Comparison of ENCODE assay signal across 7 cellular contexts in the genomic region with DNA sequence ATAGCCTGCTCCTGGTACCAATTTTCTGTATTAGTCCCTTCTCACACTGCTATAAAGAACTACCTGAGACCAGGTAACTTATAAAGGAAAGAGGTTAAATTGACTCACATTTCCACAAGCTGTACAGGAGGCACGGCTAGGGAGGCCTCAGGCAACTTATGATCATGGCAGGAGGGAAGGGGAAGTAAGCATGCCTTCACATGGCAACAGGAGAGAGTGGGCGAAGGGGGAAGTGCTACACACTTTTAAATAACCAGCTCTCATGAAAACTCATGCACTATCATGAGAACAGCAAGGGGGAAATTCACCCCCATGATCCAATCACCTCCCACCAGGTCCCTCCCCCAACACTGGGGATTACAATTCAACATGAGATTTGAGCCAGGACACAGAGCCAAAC.
A peak's percentile ranks its signal among the peaks of the same experiment; 100 is the strongest.
DNase-seq lines count a peak whose midpoint lies in the region; ATAC-seq, FAIRE-seq and TF ChIP-seq lines count a peak whose summit lies in the region.
"Not testable (repeated sequence)": the region's sequence is repeated elsewhere in the genome, so short reads cannot be mapped to it uniquely, and the experiment has no call there.

No MANE protein-coding gene starts in this region.

- not testable (repeated sequence) for H3K4me3 ChIP-seq in GM12878, right lobe of liver, upper lobe of left lung

- not testable (repeated sequence) for H3K4me2 ChIP-seq in GM12878 (ENCODE audit: control insufficient read depth, insufficient read depth)

- not testable (repeated sequence) for H4K20me1 ChIP-seq in GM12878 (ENCODE audit: control insufficient read depth, insufficient read depth)

- RAD21 ChIA-PET in GM12878 (lab: Charles Lee; ENCODE audit: unreplicated experiment): interaction anchor here (1.0 to 1.5 kb wide), 2 partner anchors 10 to 23 kb away, joined by 3 to 4 read pairs; no protein-coding TSS in a partner anchor

- not testable (repeated sequence) for H3K9ac ChIP-seq in GM12878 (ENCODE audit: control insufficient read depth, insufficient read depth, low read length)

- intact Hi-C loops in GM12878 (cut with micrococcal nuclease; ENCODE audit: unreplicated experiment); right lobe of liver (cut with DNase I): not testable (repeated sequence)

- H3K4me1 ChIP-seq in GM12878 (ENCODE audit: control insufficient read depth, insufficient read depth, low read length); right lobe of liver; upper lobe of left lung: not testable (repeated sequence)

- CTCF ChIA-PET in GM12878 (lab: Yijun Ruan, JAX): interaction anchor here (1.1 kb wide), 2 partner anchors 31 to 74 kb away, joined by 3 read pairs; no protein-coding TSS in a partner anchor

- in situ Hi-C loops in GM12878 (cut with MboI): not testable (repeated sequence)

- not testable (repeated sequence) for H2AFZ ChIP-seq in GM12878 (ENCODE audit: control insufficient read depth, low read depth, low read length)

- not testable (repeated sequence) for ATAC-seq in GM12878
- peak in 3 of 4 donors; percentile 38 to 50 (median 39) for ATAC-seq in right lobe of liver
- peak; percentile 53 to 59 for ATAC-seq in upper lobe of left lung (ENCODE audit: low FRiP score in 2 of 2)

- not testable (repeated sequence) for H3K9me3 ChIP-seq in GM12878 (replicated peaks; ENCODE audit: control insufficient read depth, insufficient read depth, low read length); right lobe of liver; upper lobe of left lung

- H3K79me2 ChIP-seq in GM12878 (ENCODE audit: control insufficient read depth, insufficient read depth, low read length): not testable (repeated sequence)

- 3% methylated on average over 2 of the region's 2 CpGs for WGBS in GM12878 (ENCODE audit: insufficient coverage, insufficient replicate concordance, low lambda C conversion rate, missing lambda C conversion rate)
- WGBS in right lobe of liver (ENCODE audit: insufficient coverage, low coverage, low lambda C conversion rate, missing lambda C conversion rate): 43% methylated on average over 1 of the region's 2 CpGs
- 66 to 69% methylated on average over 2 of the region's 2 CpGs for WGBS in upper lobe of left lung, 2 donors

- TF ChIP-seq EP300 in GM12878 (IDR thresholded peaks at IDR 0.05; ENCODE audit: borderline replicate concordance in 1 of 2, control insufficient read depth in 1 of 2, low read depth in 2 of 2, low read length in 2 of 2); upper lobe of left lung (IDR thresholded peaks at IDR 0.05): not testable (repeated sequence)

- TF ChIP-seq POLR2A in GM12891 (IDR thresholded peaks at IDR 0.05; ENCODE audit: low read depth, low read length); GM12878 (IDR thresholded peaks at IDR 0.05; ENCODE audit: low read depth, low read length); right lobe of liver (IDR thresholded peaks at IDR 0.05); upper lobe of left lung (IDR thresholded peaks at IDR 0.05): not testable (repeated sequence)

- H3K27ac ChIP-seq in GM12878 (ENCODE audit: control insufficient read depth, insufficient read depth); right lobe of liver; upper lobe of left lung: not testable (repeated sequence)

- not testable (repeated sequence) for H3K36me3 ChIP-seq in GM12878 (ENCODE audit: control insufficient read depth in 2 of 2, insufficient read depth in 2 of 2, low read length in 1 of 2); right lobe of liver; upper lobe of left lung

- not testable (repeated sequence) for TF ChIP-seq CTCF in GM12878 (IDR thresholded peaks at IDR 0.05 in 2 of 3, conservative IDR thresholded peaks at IDR 0.05 in 1 of 3; ENCODE audit: control insufficient read depth in 2 of 3, extremely low read depth in 1 of 3, insufficient read depth in 1 of 3, low read depth in 3 of 3, low read length in 3 of 3); right lobe of liver (IDR thresholded peaks at IDR 0.05); upper lobe of left lung (IDR thresholded peaks at IDR 0.05)

- not testable (repeated sequence) for TF ChIP-seq RAD21 in GM12878 (IDR thresholded peaks at IDR 0.05; ENCODE audit: insufficient read depth, low read depth, low read length)

- not testable (repeated sequence) for BruUV-seq in GM12878 (replicated peaks; lab: Mats Ljungman, UMichigan)

- not testable (repeated sequence) for DNase-seq in GM12891 (ENCODE audit: insufficient read length, low spot score); GM12878 (ENCODE audit: low read depth, low spot score); right lobe of liver
- peak; percentile 64 to 67 for DNase-seq in Kasumi-1 (lab: John Stamatoyannopoulos, UW)
- DNase-seq in NOMO-1 (lab: John Stamatoyannopoulos, UW; ENCODE audit: unreplicated experiment in 2 of 2): peak; percentile 56 to 68
- peak; percentile 45 for DNase-seq in SIG-M5 treated with dmso at 0.1 percent for 504 hours (lab: John Stamatoyannopoulos, UW; ENCODE audit: unreplicated experiment)
- DNase-seq in upper lobe of left lung: peak in 1 of 2 donors; percentile 42

- SMC1A ChIA-PET in GM12878 (lab: Charles Lee; ENCODE audit: uncharacterized antibody, unreplicated experiment): interaction anchor here (0.9 to 1.7 kb wide), 4 partner anchors 10 to 125 kb away, joined by 3 to 13 read pairs (median 4); no protein-coding TSS in a partner anchor

- POLR2A ChIA-PET in GM12878 (lab: Charles Lee): interaction anchor here (1.1 kb wide), 1 partner anchor 12 kb away, joined by 3 read pairs; no protein-coding TSS in a partner anchor

- H3K27me3 ChIP-seq in GM12878 (replicated peaks in 1 of 2; ENCODE audit: control insufficient read depth in 2 of 2, insufficient read depth in 2 of 2, low read length in 1 of 2); right lobe of liver; upper lobe of left lung: not testable (repeated sequence)

- not testable (repeated sequence) for FAIRE-seq in GM12891 (lab: Jason Lieb, UNC); GM12878 (lab: Jason Lieb, UNC)

TF ChIP-seq in GM12891, 5 proteins besides CTCF, POLR2A, EP300 and RAD21:
- peak; percentile 7; the same call in 1 of the 2 replicates for TF ChIP-seq SPI1 (IDR thresholded peaks at IDR 0.05; ENCODE audit: low read depth, low read length)
TF ChIP-seq in GM12891: peak in this region for 1; not testable (repeated sequence) for 4.

TF ChIP-seq in GM12878, 131 proteins besides CTCF, POLR2A, EP300 and RAD21:
- TF ChIP-seq SPI1 (IDR thresholded peaks at IDR 0.05; ENCODE audit: borderline replicate concordance, insufficient read depth, low read depth, low read length) (peak; percentile 45; the same call in 1 of the 2 replicates), IKZF1 (conservative IDR thresholded peaks at IDR 0.05) (0 out of 2 replicates have a peak, but pooled peaks have one; percentile 13)
TF ChIP-seq in GM12878: peak in this region for 2; not testable (repeated sequence) for 129.
